In genomic region chr6:148550569-148550968, GRCh38 we compare ENCODE assay signal across 21 cellular contexts.
A peak's percentile ranks its signal among the peaks of the same experiment; 100 is the strongest.
DNase-seq lines count a peak whose midpoint lies in the region; ATAC-seq and TF ChIP-seq lines count a peak whose summit lies in the region.
"Had no signal": no experiment of that assay in that cellular context is flagged by ENCODE, and none has a peak within 500 bp of the region (broad histone marks: within the 10 kb centered on the region; RNA-seq: fewer than 3 reads in every experiment).

No MANE protein-coding gene starts in this region.

- no peaks in the 10 kb centered on the region for H3K79me2 ChIP-seq in hepatocyte

- H3K9me3 Mint-ChIP-seq in activated T-helper 1 cell treated with anti-CD3 and anti-CD28 coated beads, Interleukin-12 subunit alpha, Interleukin-12 subunit beta, Interleukin-2, Interleukin-4 antibody, amounts not matched to agents 30 ng/mL and 10 ng/mL and 1 ng/mL, durations not matched to agents 14 hours and 24 hours and 36 hours = peaks cover 6% of the 10 kb centered on the region
- no peaks in the 10 kb centered on the region for H3K9me3 Mint-ChIP-seq in activated T-cell treated with anti-CD3 and anti-CD28 coated beads, Interleukin-2, amount 50 U/mL, for 24 hours

- peak; percentile 34 to 67 for ATAC-seq in right cardiac atrium
- no peak for ATAC-seq in GM18498 (IDR thresholded peaks at IDR 0.05; ENCODE audit: unreplicated experiment)
- ATAC-seq: esophagus mucosa had no signal

- H3K27ac Mint-ChIP-seq in activated T-helper 1 cell treated with anti-CD3 and anti-CD28 coated beads, Interleukin-12 subunit alpha, Interleukin-12 subunit beta, Interleukin-2, Interleukin-4 antibody, amounts not matched to agents 30 ng/mL and 10 ng/mL and 1 ng/mL, durations not matched to agents 14 hours and 24 hours and 36 hours = no peak overlapping the region
- no peak overlapping the region for H3K27ac Mint-ChIP-seq in activated T-cell treated with anti-CD3 and anti-CD28 coated beads, Interleukin-2, amount 50 U/mL, for 24 hours
- H3K27ac Mint-ChIP-seq: activated naive CD8-positive, alpha-beta T cell treated with anti-CD3 and anti-CD28 coated beads for 36 hours; CD8-positive, alpha-beta memory T cell had no signal

- DNase-seq in GDM1 (lab: John Stamatoyannopoulos, UW) (peak; percentile 11), MV-4-11 (lab: John Stamatoyannopoulos, UW) (peak; percentile 81), astrocyte of the hippocampus (ENCODE audit: low read depth, low spot score) (peak; percentile 73), right cardiac atrium (no peak), hepatocyte (ENCODE audit: low spot score) (no peak)
- DNase-seq in activated T-helper 1 cell treated with anti-CD3 and anti-CD28 coated beads, Interleukin-12 subunit alpha, Interleukin-12 subunit beta, Interleukin-2, Interleukin-4 antibody, amounts not matched to agents 30 ng/mL and 10 ng/mL and 1 ng/mL, durations not matched to agents 14 hours and 24 hours and 36 hours (ENCODE audit: low spot score) = no peak
- no peak for DNase-seq in activated T-cell treated with anti-CD3 and anti-CD28 coated beads, Interleukin-2, amount 50 U/mL, for 24 hours
- DNase-seq: activated CD4-positive, CD25-positive, alpha-beta regulatory T cell; activated naive CD8-positive, alpha-beta T cell treated with anti-CD3 and anti-CD28 coated beads for 36 hours; CD8-positive, alpha-beta memory T cell; central memory CD4-positive, alpha-beta T cell; DMS79 treated with DMSO at 0.1 percent for 48 hours; KG1; mammary epithelial cell; NCI-H526; stimulated activated CD4-positive, alpha-beta T cell treated with anti-CD3 and anti-CD28 coated beads, Interleukin-1b, Interleukin-23, amount 100 ng/mL, for 48 hours; stimulated activated naive CD4-positive, alpha-beta T cell treated with Interleukin-2 at 50 U/mL for 16 hours; thyroid gland had no signal

- no peak overlapping the region for H2AFZ ChIP-seq in hepatocyte

- H3K4me3 ChIP-seq in right cardiac atrium (ENCODE audit: low read length) (no peak overlapping the region), hepatocyte (no peak overlapping the region)
- H3K4me3 ChIP-seq: SJSA1, thyroid gland had no signal

- peaks cover 9% of the 10 kb centered on the region for H3K27me3 Mint-ChIP-seq in activated T-helper 1 cell treated with anti-CD3 and anti-CD28 coated beads, Interleukin-12 subunit alpha, Interleukin-12 subunit beta, Interleukin-2, Interleukin-4 antibody, amounts not matched to agents 30 ng/mL and 10 ng/mL and 1 ng/mL, durations not matched to agents 14 hours and 24 hours and 36 hours (ENCODE audit: insufficient read depth)
- H3K27me3 Mint-ChIP-seq in activated T-cell treated with anti-CD3 and anti-CD28 coated beads, Interleukin-2, amount 50 U/mL, for 24 hours = peaks cover 33% of the 10 kb centered on the region

- H3K9me2 ChIP-seq in hepatocyte (replicated peaks; ENCODE audit: insufficient read depth) = no peaks in the 10 kb centered on the region

- peaks cover 4% of the 10 kb centered on the region for H3K4me1 ChIP-seq in right cardiac atrium (ENCODE audit: control insufficient read depth, insufficient read depth, low read length)
- H3K4me1 ChIP-seq in hepatocyte (ENCODE audit: insufficient read depth) = no peaks in the 10 kb centered on the region
- H3K4me1 ChIP-seq: SJSA1, thyroid gland had no signal

- no peaks in the 10 kb centered on the region for H4K20me1 ChIP-seq in hepatocyte (ENCODE audit: insufficient read depth, poor library complexity, severe bottlenecking)

- no peaks in the 10 kb centered on the region for H3K36me3 Mint-ChIP-seq in activated T-helper 1 cell treated with anti-CD3 and anti-CD28 coated beads, Interleukin-12 subunit alpha, Interleukin-12 subunit beta, Interleukin-2, Interleukin-4 antibody, amounts not matched to agents 30 ng/mL and 10 ng/mL and 1 ng/mL, durations not matched to agents 14 hours and 24 hours and 36 hours (ENCODE audit: low read depth)
- H3K36me3 Mint-ChIP-seq in activated T-cell treated with anti-CD3 and anti-CD28 coated beads, Interleukin-2, amount 50 U/mL, for 24 hours (ENCODE audit: low read depth) = no peaks in the 10 kb centered on the region
- H3K36me3 Mint-ChIP-seq: activated naive CD8-positive, alpha-beta T cell treated with anti-CD3 and anti-CD28 coated beads for 36 hours had no signal

- intact Hi-C loops in right cardiac atrium (cut with DNase I) = no loop called here
- intact Hi-C loops in activated T-helper 1 cell treated with anti-CD3 and anti-CD28 coated beads, Interleukin-12 subunit alpha, Interleukin-12 subunit beta, Interleukin-2, Interleukin-4 antibody, amounts not matched to agents 30 ng/mL and 10 ng/mL and 1 ng/mL, durations not matched to agents 14 hours and 24 hours and 36 hours (cut with micrococcal nuclease) = no loop called here

- no peaks in the 10 kb centered on the region for H3K4me1 Mint-ChIP-seq in activated T-helper 1 cell treated with anti-CD3 and anti-CD28 coated beads, Interleukin-12 subunit alpha, Interleukin-12 subunit beta, Interleukin-2, Interleukin-4 antibody, amounts not matched to agents 30 ng/mL and 10 ng/mL and 1 ng/mL, durations not matched to agents 14 hours and 24 hours and 36 hours (ENCODE audit: low read depth)
- no peaks in the 10 kb centered on the region for H3K4me1 Mint-ChIP-seq in activated T-cell treated with anti-CD3 and anti-CD28 coated beads, Interleukin-2, amount 50 U/mL, for 24 hours (ENCODE audit: low read depth)
- H3K4me1 Mint-ChIP-seq: activated naive CD8-positive, alpha-beta T cell treated with anti-CD3 and anti-CD28 coated beads for 36 hours; CD8-positive, alpha-beta memory T cell had no signal

- H3K27me3 ChIP-seq in right cardiac atrium (ENCODE audit: control insufficient read depth, insufficient read depth) = no peaks in the 10 kb centered on the region
- no peaks in the 10 kb centered on the region for H3K27me3 ChIP-seq in hepatocyte
- H3K27me3 ChIP-seq: SJSA1, thyroid gland had no signal

- no peak overlapping the region for H3K4me3 Mint-ChIP-seq in activated T-helper 1 cell treated with anti-CD3 and anti-CD28 coated beads, Interleukin-12 subunit alpha, Interleukin-12 subunit beta, Interleukin-2, Interleukin-4 antibody, amounts not matched to agents 30 ng/mL and 10 ng/mL and 1 ng/mL, durations not matched to agents 14 hours and 24 hours and 36 hours
- H3K4me3 Mint-ChIP-seq in activated T-cell treated with anti-CD3 and anti-CD28 coated beads, Interleukin-2, amount 50 U/mL, for 24 hours = no peak overlapping the region
- H3K4me3 Mint-ChIP-seq: activated naive CD8-positive, alpha-beta T cell treated with anti-CD3 and anti-CD28 coated beads for 36 hours; CD8-positive, alpha-beta memory T cell had no signal

- H3K9me3 ChIP-seq in right cardiac atrium (ENCODE audit: control insufficient read depth, low read length) (no peaks in the 10 kb centered on the region), hepatocyte (ENCODE audit: low read depth) (no peaks in the 10 kb centered on the region)
- H3K9me3 ChIP-seq: thyroid gland had no signal

- no peaks in the 10 kb centered on the region for H3K36me3 ChIP-seq in hepatocyte (replicated peaks; ENCODE audit: insufficient read depth, low read depth)

- H3K27ac ChIP-seq in right cardiac atrium (ENCODE audit: low read length) = no peak overlapping the region
- H3K27ac ChIP-seq in hepatocyte = no peak overlapping the region
- H3K27ac ChIP-seq: SJSA1, thyroid gland had no signal

- no peak overlapping the region for H3K4me2 ChIP-seq in hepatocyte

- TF ChIP-seq CTCF in hepatocyte (IDR thresholded peaks at IDR 0.05; ENCODE audit: poor library complexity) = no peak

- WGBS in right cardiac atrium = 39% methylated on average over 7 of the region's 7 CpGs
- 72% methylated on average over 7 of the region's 7 CpGs for WGBS in hepatocyte (ENCODE audit: low lambda C conversion rate, missing lambda C conversion rate)

Comparison
In these comparisons a context has a peak if more than half of its experiments do, and no peak if none do; other contexts are left out.
1. DNase-seq: peak in GDM1 (single experiment), MV-4-11 (single experiment) and astrocyte of the hippocampus (single experiment); none in right cardiac atrium (0 of 3), activated T-helper 1 cell treated with anti-CD3 and anti-CD28 coated beads, Interleukin-12 subunit alpha, Interleukin-12 subunit beta, Interleukin-2, Interleukin-4 antibody, amounts not matched to agents 30 ng/mL and 10 ng/mL and 1 ng/mL, durations not matched to agents 14 hours and 24 hours and 36 hours (single experiment), activated T-cell treated with anti-CD3 and anti-CD28 coated beads, Interleukin-2, amount 50 U/mL, for 24 hours (single experiment) and hepatocyte (single experiment).